In the genomic region with DNA sequence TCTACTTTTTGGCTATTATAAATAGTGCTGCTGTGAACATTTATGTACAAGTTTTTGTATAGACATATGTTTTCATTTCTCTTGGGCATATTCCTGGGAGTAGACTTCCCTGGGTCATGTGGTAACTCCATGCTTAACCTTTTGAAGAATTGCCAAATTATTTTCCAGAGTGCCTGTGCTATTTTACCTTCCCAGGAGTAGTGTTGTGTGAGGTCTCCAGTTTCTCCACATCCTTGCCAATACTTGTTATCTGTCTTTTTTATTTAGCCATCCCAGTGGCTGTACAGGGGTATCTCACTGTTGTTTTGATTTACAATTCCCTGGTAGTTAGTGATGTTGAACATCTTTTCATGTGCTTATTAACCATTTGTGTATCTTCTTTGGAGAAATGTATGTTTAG, we compare ENCODE assay signal across 34 cellular contexts.
"Had no signal": no experiment of that assay in that cellular context is flagged by ENCODE, and none has a peak within 500 bp of the region (broad histone marks: within the 10 kb centered on the region; RNA-seq: fewer than 3 reads in every experiment).

No MANE protein-coding gene starts in this region.

- H3K4me1 Mint-ChIP-seq: activated B cell treated with CpG ODN at 0.5 μM for 24 hours; activated T-helper 17 cell treated with anti-CD3 and anti-CD28 coated beads, Interleukin-2, amount 50 U/mL, for 72 hours had no signal

- H3K9me3 Mint-ChIP-seq: activated B cell treated with CpG ODN at 0.5 μM for 24 hours; activated CD4-positive, alpha-beta memory T cell treated with anti-CD3 and anti-CD28 coated beads for 36 hours; activated CD4-positive, alpha-beta T cell treated with anti-CD3 and anti-CD28 coated beads, Interleukin-2, amount 10 ng/mL, durations not matched to agents 24 days and 14 days; activated CD8-positive, alpha-beta T cell treated with anti-CD3 and anti-CD28 coated beads for 36 hours; activated naive CD4-positive, alpha-beta T cell treated with anti-CD3 and anti-CD28 coated beads for 36 hours; activated naive CD4-positive, alpha-beta T cell treated with anti-CD3 and anti-CD28 coated beads, Interleukin-2, amount 50 U/mL, for 72 hours; activated naive CD8-positive, alpha-beta T cell treated with anti-CD3 and anti-CD28 coated beads for 36 hours; activated T-cell treated with anti-CD3 and anti-CD28 coated beads, Interleukin-2, amount 50 U/mL, for 4 hours; activated T-cell treated with anti-CD3 and anti-CD28 coated beads, Interleukin-2, amount 50 U/mL, for 72 hours; activated T-helper 1 cell treated with anti-CD3 and anti-CD28 coated beads, Interleukin-12 subunit alpha, Interleukin-12 subunit beta, Interleukin-2, Interleukin-4 antibody, amounts not matched to agents 30 ng/mL and 10 ng/mL and 1 ng/mL, durations not matched to agents 14 hours and 24 hours and 36 hours; activated T-helper 17 cell treated with anti-CD3 and anti-CD28 coated beads, Interleukin-2, amount 50 U/mL, for 72 hours; central memory CD8-positive, alpha-beta T cell; T-helper 1 cell treated with Interleukin-12 subunit alpha and Interleukin-12 subunit beta and Interleukin-4 antibody, amounts not matched to agents 30 μg/mL and 1 μg/mL, for 36 hours; T-helper 2 cell treated with Interferon-gamma antibody and Interleukin-4, amounts not matched to agents 5 μg/mL and 100 μg/mL, for 36 hours had no signal

- ATAC-seq: activated CD8-positive, alpha-beta T cell treated with anti-CD3 and anti-CD28 coated beads for 36 hours; activated naive CD4-positive, alpha-beta T cell treated with anti-CD3 and anti-CD28 coated beads, Interleukin-2, amount 50 U/mL, for 72 hours; activated T-cell treated with anti-CD3 and anti-CD28 coated beads, Interleukin-2, amount 50 U/mL, for 4 hours; activated T-cell treated with anti-CD3 and anti-CD28 coated beads, Interleukin-2, amount 50 U/mL, for 72 hours; activated T-helper 17 cell treated with anti-CD3 and anti-CD28 coated beads, Interleukin-2, amount 50 U/mL, for 72 hours; body of pancreas had no signal

- H3K27ac Mint-ChIP-seq: activated B cell treated with CpG ODN at 0.5 μM for 24 hours; activated CD4-positive, alpha-beta memory T cell treated with anti-CD3 and anti-CD28 coated beads for 36 hours; activated CD4-positive, alpha-beta T cell treated with anti-CD3 and anti-CD28 coated beads, Interleukin-2, amount 10 ng/mL, durations not matched to agents 24 days and 14 days; activated CD8-positive, alpha-beta T cell treated with anti-CD3 and anti-CD28 coated beads for 36 hours; activated naive CD4-positive, alpha-beta T cell treated with anti-CD3 and anti-CD28 coated beads for 36 hours; activated naive CD4-positive, alpha-beta T cell treated with anti-CD3 and anti-CD28 coated beads, Interleukin-2, amount 50 U/mL, for 72 hours; activated naive CD8-positive, alpha-beta T cell treated with anti-CD3 and anti-CD28 coated beads for 36 hours; activated T-cell treated with anti-CD3 and anti-CD28 coated beads, Interleukin-2, amount 50 U/mL, for 72 hours; activated T-helper 1 cell treated with anti-CD3 and anti-CD28 coated beads, Interleukin-12 subunit alpha, Interleukin-12 subunit beta, Interleukin-2, Interleukin-4 antibody, amounts not matched to agents 30 ng/mL and 10 ng/mL and 1 ng/mL, durations not matched to agents 14 hours and 24 hours and 36 hours; activated T-helper 17 cell treated with anti-CD3 and anti-CD28 coated beads, Interleukin-2, amount 50 U/mL, for 72 hours; T-helper 1 cell treated with Interleukin-12 subunit alpha and Interleukin-12 subunit beta and Interleukin-4 antibody, amounts not matched to agents 30 μg/mL and 1 μg/mL, for 36 hours; T-helper 2 cell treated with Interferon-gamma antibody and Interleukin-4, amounts not matched to agents 5 μg/mL and 100 μg/mL, for 36 hours had no signal

- H3K27me3 Mint-ChIP-seq: activated B cell treated with CpG ODN at 0.5 μM for 24 hours; activated CD4-positive, alpha-beta memory T cell treated with anti-CD3 and anti-CD28 coated beads for 36 hours; activated CD4-positive, alpha-beta T cell treated with anti-CD3 and anti-CD28 coated beads, Interleukin-2, amount 10 ng/mL, durations not matched to agents 24 days and 14 days; activated CD8-positive, alpha-beta T cell treated with anti-CD3 and anti-CD28 coated beads for 36 hours; activated naive CD8-positive, alpha-beta T cell treated with anti-CD3 and anti-CD28 coated beads for 36 hours; activated T-helper 17 cell treated with anti-CD3 and anti-CD28 coated beads, Interleukin-2, amount 50 U/mL, for 72 hours; central memory CD8-positive, alpha-beta T cell had no signal

- H3K4me3 Mint-ChIP-seq: activated B cell treated with CpG ODN at 0.5 μM for 24 hours; activated CD4-positive, alpha-beta memory T cell treated with anti-CD3 and anti-CD28 coated beads for 36 hours; activated CD4-positive, alpha-beta T cell treated with anti-CD3 and anti-CD28 coated beads, Interleukin-2, amount 10 ng/mL, durations not matched to agents 24 days and 14 days; activated CD8-positive, alpha-beta T cell treated with anti-CD3 and anti-CD28 coated beads for 36 hours; activated naive CD4-positive, alpha-beta T cell treated with anti-CD3 and anti-CD28 coated beads for 36 hours; activated naive CD8-positive, alpha-beta T cell treated with anti-CD3 and anti-CD28 coated beads for 36 hours; activated T-cell treated with anti-CD3 and anti-CD28 coated beads, Interleukin-2, amount 50 U/mL, for 4 hours; activated T-cell treated with anti-CD3 and anti-CD28 coated beads, Interleukin-2, amount 50 U/mL, for 72 hours; activated T-helper 1 cell treated with anti-CD3 and anti-CD28 coated beads, Interleukin-12 subunit alpha, Interleukin-12 subunit beta, Interleukin-2, Interleukin-4 antibody, amounts not matched to agents 30 ng/mL and 10 ng/mL and 1 ng/mL, durations not matched to agents 14 hours and 24 hours and 36 hours; activated T-helper 17 cell treated with anti-CD3 and anti-CD28 coated beads, Interleukin-2, amount 50 U/mL, for 72 hours; central memory CD8-positive, alpha-beta T cell; T-helper 1 cell treated with Interleukin-12 subunit alpha and Interleukin-12 subunit beta and Interleukin-4 antibody, amounts not matched to agents 30 μg/mL and 1 μg/mL, for 36 hours; T-helper 2 cell treated with Interferon-gamma antibody and Interleukin-4, amounts not matched to agents 5 μg/mL and 100 μg/mL, for 36 hours had no signal

- DNase-seq: activated B cell treated with CpG ODN at 0.5 μM for 24 hours; activated CD4-positive, alpha-beta memory T cell treated with anti-CD3 and anti-CD28 coated beads for 36 hours; activated CD4-positive, alpha-beta T cell treated with anti-CD3 and anti-CD28 coated beads for 4 hours; activated CD4-positive, alpha-beta T cell treated with anti-CD3 and anti-CD28 coated beads, Interleukin-2, amount 10 ng/mL, durations not matched to agents 24 days and 14 days; activated CD4-positive, alpha-beta T cell treated with anti-CD3 and anti-CD28 coated beads, Interleukin-2, amount 50 U/mL, for 1 hour; activated CD4-positive, alpha-beta T cell treated with anti-CD3 and anti-CD28 coated beads, Interleukin-2, amount 50 U/mL, for 4 hours; activated CD4-positive, CD25-positive, alpha-beta regulatory T cell treated with anti-CD3 and anti-CD28 coated beads, Interleukin-2, amount 50 U/mL, for 72 hours; activated CD8-positive, alpha-beta memory T cell treated with anti-CD3 and anti-CD28 coated beads, Interleukin-2, amount 50 U/mL, for 4 hours; activated CD8-positive, alpha-beta T cell treated with anti-CD3 and anti-CD28 coated beads for 36 hours; activated effector memory CD4-positive, alpha-beta T cell treated with anti-CD3 and anti-CD28 coated beads, Interleukin-2, amount 50 U/mL, for 16 hours; activated gamma-delta T cell treated with Interleukin-2 at 50 U/mL for 16 hours; activated naive CD4-positive, alpha-beta T cell; activated naive CD4-positive, alpha-beta T cell treated with anti-CD3 and anti-CD28 coated beads for 36 hours; activated naive CD4-positive, alpha-beta T cell treated with anti-CD3 and anti-CD28 coated beads, Interleukin-2, amount 50 U/mL, for 16 hours; activated naive CD8-positive, alpha-beta T cell treated with anti-CD3 and anti-CD28 coated beads for 36 hours; activated T-cell treated with anti-CD3 and anti-CD28 coated beads for 4 hours; activated T-cell treated with anti-CD3 and anti-CD28 coated beads, Interleukin-2, amount 50 U/mL, for 1 hour; activated T-cell treated with anti-CD3 and anti-CD28 coated beads, Interleukin-2, amount 50 U/mL, for 4 hours; activated T-cell treated with anti-CD3 and anti-CD28 coated beads, Interleukin-2, amount 50 U/mL, for 72 hours; amniotic stem cell; aorta; body of pancreas; brain microvascular endothelial cell; caudate nucleus; cerebellar nuclear complex; T-helper 1 cell; T-helper 2 cell; T-helper 9 cell had no signal
